In genomic region chr14:102516531-102517411, GRCh38 we compare ENCODE assay signal across 1 cellular context.
TF ChIP-seq lines count a peak whose summit lies in the region.

No MANE protein-coding gene starts in this region.

TF ChIP-seq in HCT116, 20 proteins besides CTCF, POLR2A, EP300 and RAD21 (continued from another document):
- TF ChIP-seq SRF (IDR thresholded peaks at IDR 0.05; ENCODE audit: low read depth) (no peak), TCF7L2 (IDR thresholded peaks at IDR 0.05; ENCODE audit: borderline replicate concordance, extremely low read depth, insufficient read depth, insufficient read length) (no peak), JUND (IDR thresholded peaks at IDR 0.05) (no peak)
- TF ChIP-seq, protein P1, sequence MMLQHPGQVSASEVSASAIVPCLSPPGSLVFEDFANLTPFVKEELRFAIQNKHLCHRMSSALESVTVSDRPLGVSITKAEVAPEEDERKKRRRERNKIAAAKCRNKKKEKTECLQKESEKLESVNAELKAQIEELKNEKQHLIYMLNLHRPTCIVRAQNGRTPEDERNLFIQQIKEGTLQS (IDR thresholded peaks at IDR 0.05) = no peak
